20 cellular contexts compared by ENCODE assay signal in genomic region chr15:37921527-37922385, GRCh38. TPM values are rescaled to one million over a fixed set of nuclear protein-coding genes. Genes with fewer than 3 reads are reported as not detected.
DNase-seq lines count a peak whose midpoint lies in the region; ATAC-seq and TF ChIP-seq lines count a peak whose summit lies in the region.
"Had no signal": no experiment of that assay in that cellular context is flagged by ENCODE, and none has a peak within 500 bp of the region (broad histone marks: within the 10 kb centered on the region; RNA-seq: fewer than 3 reads in every experiment).

No MANE protein-coding gene starts in this region.

- H3K27ac Mint-ChIP-seq in HFFc6, result peak overlapping the region; percentile 34
- H3K27ac Mint-ChIP-seq: activated CD4-positive, alpha-beta memory T cell treated with anti-CD3 and anti-CD28 coated beads, Interleukin-2, amount 10 ng/mL, durations not matched to agents 7 days and 5 days; activated naive CD8-positive, alpha-beta T cell treated with anti-CD3 and anti-CD28 coated beads, Interleukin-2, amount 10 ng/mL, durations not matched to agents 7 days and 5 days had no signal

- H3K36me3 Mint-ChIP-seq in HFFc6 (ENCODE audit: low read depth), result peaks cover 4% of the 10 kb centered on the region

- TF ChIP-seq CTCF in HFFc6 (IDR thresholded peaks at IDR 0.05), result no peak
- no peak for TF ChIP-seq CTCF in fibroblast of pulmonary artery (IDR thresholded peaks at IDR 0.05; ENCODE audit: low read length, missing control alignments)

- no peaks in the 10 kb centered on the region; the same call in none of the 2 replicates for H3K27me3 Mint-ChIP-seq in HFFc6 (ENCODE audit: insufficient read depth)
- H3K27me3 Mint-ChIP-seq: activated naive CD8-positive, alpha-beta T cell treated with anti-CD3 and anti-CD28 coated beads, Interleukin-2, amount 10 ng/mL, durations not matched to agents 7 days and 5 days had no signal

- intact Hi-C loops in head of caudate nucleus (cut with DNase I), result no loop called here

- no peak for DNase-seq in HFFc6
- peak; percentile 49 for DNase-seq in amniotic epithelial cell (ENCODE audit: low read depth)
- peak; percentile 14 for DNase-seq in fibroblast of pulmonary artery (ENCODE audit: low read depth)
- peak; percentile 41 for DNase-seq in renal cortical epithelial cell (ENCODE audit: low read depth)
- DNase-seq in head of caudate nucleus, result no peak
- no peak for DNase-seq in activated gamma-delta T cell treated with Interleukin-2 at 50 U/mL for 16 hours
- DNase-seq: activated CD4-positive, alpha-beta memory T cell treated with anti-CD3 and anti-CD28 coated beads, Interleukin-2, amount 10 ng/mL, durations not matched to agents 7 days and 5 days; activated naive CD8-positive, alpha-beta T cell treated with anti-CD3 and anti-CD28 coated beads, Interleukin-2, amount 10 ng/mL, durations not matched to agents 7 days and 5 days; activated T-cell treated with anti-CD3 and anti-CD28 coated beads, Interleukin-2, amount 50 U/mL, for 4 hours; Caco-2; NCI-H1417; NCI-H2171; pancreas; stimulated activated CD4-positive, alpha-beta T cell treated with anti-CD3 and anti-CD28 coated beads, Interleukin-4, amount 100 ng/mL, for 24 hours; SW 1271 had no signal

- no peak overlapping the region for H3K4me3 Mint-ChIP-seq in HFFc6
- H3K4me3 Mint-ChIP-seq: activated CD4-positive, alpha-beta memory T cell treated with anti-CD3 and anti-CD28 coated beads, Interleukin-2, amount 10 ng/mL, durations not matched to agents 7 days and 5 days; activated naive CD8-positive, alpha-beta T cell treated with anti-CD3 and anti-CD28 coated beads, Interleukin-2, amount 10 ng/mL, durations not matched to agents 7 days and 5 days; activated T-cell treated with anti-CD3 and anti-CD28 coated beads, Interleukin-2, amount 50 U/mL, for 4 hours had no signal

- H3K4me3 ChIP-seq in fibroblast of pulmonary artery (replicated peaks; ENCODE audit: low read depth, low read length), result no peak overlapping the region
- H3K4me3 ChIP-seq: cardiac muscle cell, K562, pancreas, skin epidermis had no signal

- no peak for ATAC-seq in HG03095 (IDR thresholded peaks at IDR 0.05; ENCODE audit: unreplicated experiment)
- ATAC-seq: activated T-cell treated with anti-CD3 and anti-CD28 coated beads, Interleukin-2, amount 50 U/mL, for 4 hours; K562 had no signal

- H3K4me1 Mint-ChIP-seq in HFFc6 (ENCODE audit: low read depth), result peaks cover 14% of the 10 kb centered on the region
- H3K4me1 Mint-ChIP-seq: activated CD4-positive, alpha-beta memory T cell treated with anti-CD3 and anti-CD28 coated beads, Interleukin-2, amount 10 ng/mL, durations not matched to agents 7 days and 5 days; activated naive CD8-positive, alpha-beta T cell treated with anti-CD3 and anti-CD28 coated beads, Interleukin-2, amount 10 ng/mL, durations not matched to agents 7 days and 5 days had no signal

- 0 out of 2 replicates have a peak, but pooled peaks cover 3% of the 10 kb centered on the region for H3K9me3 Mint-ChIP-seq in HFFc6

RNA-seq across cellular contexts. Expression of gene TMCO5A, which starts 12.7 kb away (rescaled TPM):
- total RNA-seq in HFFc6 (2021; fragmentation: NEBNext Ultra II Directional; extraction: Animal tissue kit (Norgen Biotek cat#: 25700)), result not detected
- not detected in 2 replicates for total RNA-seq in renal cortical epithelial cell
- total RNA-seq: activated CD4-positive, alpha-beta memory T cell treated with anti-CD3 and anti-CD28 coated beads, Interleukin-2, amount 10 ng/mL, durations not matched to agents 7 days and 5 days; activated naive CD8-positive, alpha-beta T cell treated with anti-CD3 and anti-CD28 coated beads, Interleukin-2, amount 10 ng/mL, durations not matched to agents 7 days and 5 days; activated T-cell treated with anti-CD3 and anti-CD28 coated beads, Interleukin-2, amount 50 U/mL, for 4 hours; Caco-2; cardiac muscle cell; fibroblast of lung; K562; pancreas had no signal

Comparison
In these comparisons a context has a peak if more than half of its experiments do, and no peak if none do; other contexts are left out.
1. DNase-seq: peak in amniotic epithelial cell (single experiment), fibroblast of pulmonary artery (single experiment) and renal cortical epithelial cell (single experiment); none in HFFc6 (single experiment), head of caudate nucleus (0 of 42) and activated gamma-delta T cell treated with Interleukin-2 at 50 U/mL for 16 hours (single experiment).